ENCODE assay signal across 1 cellular context in genomic region chr6:41372526-41373366, GRCh38.
TF ChIP-seq lines count a peak whose summit lies in the region.

No MANE protein-coding gene starts in this region.

TF ChIP-seq in HepG2, 621 proteins besides CTCF, POLR2A, EP300 and RAD21 (continued from another document and continues in another):
- TF ChIP-seq HNF1A (IDR thresholded peaks at IDR 0.05; ENCODE audit: low read depth): no peak
- no peak for TF ChIP-seq HNF1A (CRISPR knock-in tag; IDR thresholded peaks at IDR 0.05; ENCODE audit: borderline replicate concordance)
- TF ChIP-seq, protein P1, sequence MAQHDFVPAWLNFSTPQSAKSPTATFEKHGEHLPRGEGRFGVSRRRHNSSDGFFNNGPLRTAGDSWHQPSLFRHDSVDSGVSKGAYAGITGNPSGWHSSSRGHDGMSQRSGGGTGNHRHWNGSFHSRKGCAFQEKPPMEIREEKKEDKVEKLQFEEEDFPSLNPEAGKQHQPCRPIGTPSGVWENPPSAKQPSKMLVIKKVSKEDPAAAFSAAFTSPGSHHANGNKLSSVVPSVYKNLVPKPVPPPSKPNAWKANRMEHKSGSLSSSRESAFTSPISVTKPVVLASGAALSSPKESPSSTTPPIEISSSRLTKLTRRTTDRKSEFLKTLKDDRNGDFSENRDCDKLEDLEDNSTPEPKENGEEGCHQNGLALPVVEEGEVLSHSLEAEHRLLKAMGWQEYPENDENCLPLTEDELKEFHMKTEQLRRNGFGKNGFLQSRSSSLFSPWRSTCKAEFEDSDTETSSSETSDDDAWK (CRISPR knock-in tag; IDR thresholded peaks at IDR 0.05): no peak
- TF ChIP-seq ZNF253 (CRISPR knock-in tag; IDR thresholded peaks at IDR 0.05; ENCODE audit: borderline replicate concordance): no peak
- no peak for TF ChIP-seq GMEB2 (CRISPR knock-in tag; IDR thresholded peaks at IDR 0.05; ENCODE audit: low read depth)
- peak; percentile 70 for TF ChIP-seq RARA (CRISPR knock-in tag; IDR thresholded peaks at IDR 0.05)
- peak; percentile 80 for TF ChIP-seq ZNF777 (CRISPR knock-in tag; IDR thresholded peaks at IDR 0.05)
- TF ChIP-seq ZNF224 (CRISPR knock-in tag; IDR thresholded peaks at IDR 0.05): no peak
- TF ChIP-seq ZNF883 (CRISPR knock-in tag; IDR thresholded peaks at IDR 0.05; ENCODE audit: not compliant biosample characterization): no peak
- no peak for TF ChIP-seq ZNF879 (CRISPR knock-in tag; IDR thresholded peaks at IDR 0.05)
- peak; percentile 28; the same call in 1 of the 2 replicates for TF ChIP-seq IKZF5 (CRISPR knock-in tag; IDR thresholded peaks at IDR 0.05)
- TF ChIP-seq BRCA1 (CRISPR knock-in tag; IDR thresholded peaks at IDR 0.05): no peak
- TF ChIP-seq, protein P2, sequence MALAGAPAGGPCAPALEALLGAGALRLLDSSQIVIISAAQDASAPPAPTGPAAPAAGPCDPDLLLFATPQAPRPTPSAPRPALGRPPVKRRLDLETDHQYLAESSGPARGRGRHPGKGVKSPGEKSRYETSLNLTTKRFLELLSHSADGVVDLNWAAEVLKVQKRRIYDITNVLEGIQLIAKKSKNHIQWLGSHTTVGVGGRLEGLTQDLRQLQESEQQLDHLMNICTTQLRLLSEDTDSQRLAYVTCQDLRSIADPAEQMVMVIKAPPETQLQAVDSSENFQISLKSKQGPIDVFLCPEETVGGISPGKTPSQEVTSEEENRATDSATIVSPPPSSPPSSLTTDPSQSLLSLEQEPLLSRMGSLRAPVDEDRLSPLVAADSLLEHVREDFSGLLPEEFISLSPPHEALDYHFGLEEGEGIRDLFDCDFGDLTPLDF (CRISPR knock-in tag; IDR thresholded peaks at IDR 0.05): peak; percentile 36; the same call in 1 of the 2 replicates
- no peak for TF ChIP-seq MYNN (CRISPR knock-in tag; IDR thresholded peaks at IDR 0.05; ENCODE audit: low read depth)
- no peak for TF ChIP-seq ARHGAP35 (CRISPR knock-in tag; IDR thresholded peaks at IDR 0.05; ENCODE audit: borderline replicate concordance)
- TF ChIP-seq BORCS8-MEF2B (CRISPR knock-in tag; IDR thresholded peaks at IDR 0.05): no peak
- TF ChIP-seq ZNF260 (CRISPR knock-in tag; IDR thresholded peaks at IDR 0.05; ENCODE audit: borderline replicate concordance, low read depth): no peak
- TF ChIP-seq ZSCAN29 (CRISPR knock-in tag; conservative IDR thresholded peaks at IDR 0.05): no peak
- TF ChIP-seq, protein P3, sequence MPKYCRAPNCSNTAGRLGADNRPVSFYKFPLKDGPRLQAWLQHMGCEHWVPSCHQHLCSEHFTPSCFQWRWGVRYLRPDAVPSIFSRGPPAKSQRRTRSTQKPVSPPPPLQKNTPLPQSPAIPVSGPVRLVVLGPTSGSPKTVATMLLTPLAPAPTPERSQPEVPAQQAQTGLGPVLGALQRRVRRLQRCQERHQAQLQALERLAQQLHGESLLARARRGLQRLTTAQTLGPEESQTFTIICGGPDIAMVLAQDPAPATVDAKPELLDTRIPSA (CRISPR knock-in tag; IDR thresholded peaks at IDR 0.05; ENCODE audit: borderline replicate concordance): 0 out of 2 replicates have a peak, but pooled peaks have one; percentile 27
- TF ChIP-seq SKIL (CRISPR knock-in tag; IDR thresholded peaks at IDR 0.05; ENCODE audit: borderline replicate concordance): no peak; the same call in 1 of the 2 replicates
- peak; percentile 57; the same call in 1 of the 2 replicates for TF ChIP-seq HNF1B (CRISPR knock-in tag; IDR thresholded peaks at IDR 0.05)
- TF ChIP-seq NFIB (CRISPR knock-in tag; IDR thresholded peaks at IDR 0.05; ENCODE audit: borderline replicate concordance): no peak
- TF ChIP-seq GATAD2A (CRISPR knock-in tag; IDR thresholded peaks at IDR 0.05): no peak; the same call in 1 of the 2 replicates
- no peak for TF ChIP-seq THAP9 (CRISPR knock-in tag; IDR thresholded peaks at IDR 0.05; ENCODE audit: borderline replicate concordance)
- TF ChIP-seq THYN1 (CRISPR knock-in tag; IDR thresholded peaks at IDR 0.05; ENCODE audit: borderline replicate concordance, low read depth): no peak
- peak; percentile 54; the same call in 1 of the 2 replicates for TF ChIP-seq ZNF430 (CRISPR knock-in tag; IDR thresholded peaks at IDR 0.05)
- TF ChIP-seq ZNF770 (CRISPR knock-in tag; IDR thresholded peaks at IDR 0.05): no peak
- no peak for TF ChIP-seq STAT6 (CRISPR knock-in tag; IDR thresholded peaks at IDR 0.05; ENCODE audit: borderline replicate concordance)
- TF ChIP-seq ASH2L (IDR thresholded peaks at IDR 0.05; ENCODE audit: insufficient read length, low read depth, low read length): peak; percentile 22
- TF ChIP-seq HOXA9 (CRISPR knock-in tag; IDR thresholded peaks at IDR 0.05; ENCODE audit: borderline replicate concordance): no peak
- TF ChIP-seq KMT2B (CRISPR knock-in tag; IDR thresholded peaks at IDR 0.05): no peak
- no peak for TF ChIP-seq ZMAT3 (CRISPR knock-in tag; conservative IDR thresholded peaks at IDR 0.05)
- no peak for TF ChIP-seq IKZF4 (CRISPR knock-in tag; IDR thresholded peaks at IDR 0.05; ENCODE audit: borderline replicate concordance, low read depth, not compliant biosample characterization)
- TF ChIP-seq MTF1 (CRISPR knock-in tag; IDR thresholded peaks at IDR 0.05): no peak
- no peak for TF ChIP-seq PTBP1 (IDR thresholded peaks at IDR 0.05; ENCODE audit: low read depth, low read length, poor library complexity, severe bottlenecking)
- no peak for TF ChIP-seq CC2D1A (CRISPR knock-in tag; IDR thresholded peaks at IDR 0.05)
